In the genomic region with DNA sequence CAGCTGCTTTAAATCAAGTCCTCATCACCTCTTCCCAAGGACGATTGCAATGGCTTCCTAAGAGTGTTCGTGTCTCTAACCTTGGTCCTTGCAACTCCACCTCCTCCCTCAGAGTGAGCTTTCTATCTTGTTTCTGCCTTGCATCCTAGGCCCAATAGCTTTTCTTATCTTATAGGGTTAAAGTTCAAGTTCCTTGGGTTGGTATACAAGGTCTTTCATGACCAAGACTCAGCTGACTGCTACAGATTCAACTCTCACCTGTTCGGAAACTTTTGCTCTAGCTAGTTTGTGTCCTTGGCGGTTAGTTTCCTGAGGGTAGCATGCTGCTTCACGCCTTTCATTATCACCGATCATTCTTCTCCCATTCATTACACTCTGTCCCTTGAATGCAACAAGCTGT, we compare ENCODE assay signal across 13 cellular contexts. TPM values are rescaled to one million over a fixed set of nuclear protein-coding genes. Genes with fewer than 3 reads are reported as not detected.
"Had no signal": no experiment of that assay in that cellular context is flagged by ENCODE, and none has a peak within 500 bp of the region (broad histone marks: within the 10 kb centered on the region; RNA-seq: fewer than 3 reads in every experiment).

No MANE protein-coding gene starts in this region.

- H3K27ac Mint-ChIP-seq: HFFc6 had no signal

- H3K9me3 ChIP-seq: HAP-1 had no signal

- H3K9ac ChIP-seq: GM23248, KMS-11 had no signal

- ATAC-seq: HCT116 had no signal

- H3K36me3 ChIP-seq: HAP-1 had no signal

- H3K4me1 ChIP-seq: HAP-1 had no signal

- H3K27ac ChIP-seq: GM23248, HL-60, KMS-11 had no signal

- DNase-seq: GM23248, H7, HFFc6, IMR-90, Karpas-422, KBM-7 had no signal

- H3K4me2 ChIP-seq: KMS-11 had no signal

- H3K9me3 Mint-ChIP-seq: HFFc6 had no signal

- FAIRE-seq: HTR-8/SVneo had no signal

- H2AFZ ChIP-seq: GM23248 had no signal

- H3K4me3 ChIP-seq: GM23248, HAP-1 had no signal

- H3K4me3 Mint-ChIP-seq: HFFc6 had no signal

RNA-seq across cellular contexts. Expression of a gene that starts 10.6 kb away (rescaled TPM):
- total RNA-seq: GM23248, H4, H7, HFFc6, HT-29, IMR-90 had no signal
- polyA plus RNA-seq: GM23248, IMR-90 had no signal
